In genomic region chr2:97490141-97490540, GRCh38 we compare ENCODE assay signal across 7 cellular contexts.
DNase-seq lines count a peak whose midpoint lies in the region; ATAC-seq and TF ChIP-seq lines count a peak whose summit lies in the region.
"Not testable (repeated sequence)": the region's sequence is repeated elsewhere in the genome, so short reads cannot be mapped to it uniquely, and the experiment has no call there.

No MANE protein-coding gene starts in this region.

- not testable (repeated sequence) for H3K4me3 Mint-ChIP-seq in activated CD4-positive, alpha-beta T cell treated with anti-CD3 and anti-CD28 coated beads, Interleukin-2, amount 10 ng/mL, durations not matched to agents 24 days and 14 days

- H3K36me3 Mint-ChIP-seq in activated CD4-positive, alpha-beta T cell treated with anti-CD3 and anti-CD28 coated beads, Interleukin-2, amount 10 ng/mL, durations not matched to agents 24 days and 14 days (ENCODE audit: low read depth) = not testable (repeated sequence)

- not testable (repeated sequence) for ATAC-seq in left cardiac atrium

- H2BK15ac ChIP-seq in mesendoderm (replicated peaks; ENCODE audit: low read depth) = not testable (repeated sequence)

- not testable (repeated sequence) for H2BK120ac ChIP-seq in mesendoderm (ENCODE audit: low read depth, low read length)

- H3K4me1 ChIP-seq in colonic mucosa; mesendoderm (ENCODE audit: control insufficient read depth, low read depth, low read length): not testable (repeated sequence)

- not testable (repeated sequence) for H3K27me3 ChIP-seq in colonic mucosa; mesendoderm (ENCODE audit: insufficient read depth, low read length, poor library complexity)

- not testable (repeated sequence) for H3K9me3 ChIP-seq in colonic mucosa

- not testable (repeated sequence) for H3K23ac ChIP-seq in mesendoderm (ENCODE audit: low read length)

- intact Hi-C loops in activated CD4-positive, alpha-beta T cell treated with anti-CD3 and anti-CD28 coated beads, Interleukin-2, amount 10 ng/mL, durations not matched to agents 24 days and 14 days (cut with micrococcal nuclease); colonic mucosa (cut with DNase I); left cardiac atrium (cut with DNase I): not testable (repeated sequence)

- not testable (repeated sequence) for H3K56ac ChIP-seq in mesendoderm (ENCODE audit: low read length)

- not testable (repeated sequence) for H3K4me2 ChIP-seq in mesendoderm (ENCODE audit: low read length)

- H3K4ac ChIP-seq in mesendoderm (ENCODE audit: low read depth, low read length) = not testable (repeated sequence)

- H3K79me2 ChIP-seq in mesendoderm (ENCODE audit: control insufficient read depth, insufficient read depth, low read length) = not testable (repeated sequence)

- H3K27ac ChIP-seq in colonic mucosa; mesendoderm (ENCODE audit: low read depth, low read length): not testable (repeated sequence)

- H2AK5ac ChIP-seq in mesendoderm (ENCODE audit: low read length) = not testable (repeated sequence)

- not testable (repeated sequence) for H3K27ac Mint-ChIP-seq in activated CD4-positive, alpha-beta T cell treated with anti-CD3 and anti-CD28 coated beads, Interleukin-2, amount 10 ng/mL, durations not matched to agents 24 days and 14 days

- peak; percentile 0 for DNase-seq in HT1080 (ENCODE audit: low read depth)
- DNase-seq in activated CD4-positive, alpha-beta T cell treated with anti-CD3 and anti-CD28 coated beads, Interleukin-2, amount 10 ng/mL, durations not matched to agents 24 days and 14 days = peak; percentile 56
- DNase-seq in activated gamma-delta T cell treated with anti-CD3 and anti-CD28 coated beads, Interleukin-2, amount 50 U/mL, for 16 hours (ENCODE audit: low read depth) = peak; percentile 0
- DNase-seq in colonic mucosa = peak; percentile 19
- DNase-seq in left cardiac atrium = peak; percentile 10
- DNase-seq in mesendoderm = peak; percentile 0
- DNase-seq in stimulated activated CD4-positive, alpha-beta T cell treated with anti-CD3 and anti-CD28 coated beads, Interleukin-15, amount 100 ng/mL, for 24 hours = peak; percentile 4

- H3K4me1 Mint-ChIP-seq in activated CD4-positive, alpha-beta T cell treated with anti-CD3 and anti-CD28 coated beads, Interleukin-2, amount 10 ng/mL, durations not matched to agents 24 days and 14 days = not testable (repeated sequence)

- not testable (repeated sequence) for H3K9me3 Mint-ChIP-seq in activated CD4-positive, alpha-beta T cell treated with anti-CD3 and anti-CD28 coated beads, Interleukin-2, amount 10 ng/mL, durations not matched to agents 24 days and 14 days

- not testable (repeated sequence) for H4K5ac ChIP-seq in mesendoderm (ENCODE audit: low read length)

- not testable (repeated sequence) for H2BK5ac ChIP-seq in mesendoderm (ENCODE audit: low read length)

- H4K8ac ChIP-seq in mesendoderm (ENCODE audit: low read depth, low read length) = not testable (repeated sequence)

- not testable (repeated sequence) for H3K4me3 ChIP-seq in colonic mucosa; mesendoderm (ENCODE audit: low read length)

- not testable (repeated sequence) for H3K27me3 Mint-ChIP-seq in activated CD4-positive, alpha-beta T cell treated with anti-CD3 and anti-CD28 coated beads, Interleukin-2, amount 10 ng/mL, durations not matched to agents 24 days and 14 days

- H3K36me3 ChIP-seq in colonic mucosa; mesendoderm (ENCODE audit: control insufficient read depth, insufficient read depth, low read length): not testable (repeated sequence)

- not testable (repeated sequence) for TF ChIP-seq CTCF in colonic mucosa (IDR thresholded peaks at IDR 0.05)

- no CpG with 5 or more reads among the region's 5 CpGs for WGBS in mesendoderm (ENCODE audit: extremely low coverage, insufficient coverage, low lambda C conversion rate)

- not testable (repeated sequence) for H3K79me1 ChIP-seq in mesendoderm (ENCODE audit: low read length)

- H3K18ac ChIP-seq in mesendoderm (ENCODE audit: low read length) = not testable (repeated sequence)

- not testable (repeated sequence) for H3K9ac ChIP-seq in colonic mucosa (ENCODE audit: low read depth in 2 of 2, low read length in 2 of 2); mesendoderm (ENCODE audit: low read length)

Comparison
In these comparisons a context has a peak if more than half of its experiments do, and no peak if none do; other contexts are left out.
1. DNase-seq: peak in every context shown above with its lines; median percentile 56 in activated CD4-positive, alpha-beta T cell treated with anti-CD3 and anti-CD28 coated beads, Interleukin-2, amount 10 ng/mL, durations not matched to agents 24 days and 14 days; 19 in colonic mucosa; 10 in left cardiac atrium; 4 in stimulated activated CD4-positive, alpha-beta T cell treated with anti-CD3 and anti-CD28 coated beads, Interleukin-15, amount 100 ng/mL, for 24 hours; 0 in HT1080; 0 in activated gamma-delta T cell treated with anti-CD3 and anti-CD28 coated beads, Interleukin-2, amount 50 U/mL, for 16 hours; 0 in mesendoderm.